In the genomic region with DNA sequence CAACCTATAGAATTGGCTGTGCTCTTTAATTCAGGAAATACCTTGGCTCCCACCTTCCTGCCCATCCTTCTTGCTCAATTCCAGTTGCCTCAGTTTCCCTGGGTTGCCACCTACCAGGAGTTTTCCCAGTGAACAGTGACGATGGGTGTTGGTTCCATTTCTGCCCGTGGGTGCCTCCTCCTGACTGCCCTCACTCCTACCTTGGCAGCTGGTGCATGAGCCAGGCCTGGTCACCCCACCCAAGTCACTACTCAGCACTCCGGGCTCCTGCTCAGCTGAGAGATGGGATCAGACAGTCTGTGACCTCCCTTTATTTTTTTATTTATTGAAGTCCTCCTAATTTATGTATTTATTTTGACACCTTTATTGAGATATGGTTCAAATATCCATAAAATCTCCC, we compare ENCODE assay signal across 22 cellular contexts. TPM values are rescaled to one million over a fixed set of nuclear protein-coding genes. Genes with fewer than 3 reads are reported as not detected.
DNase-seq lines count a peak whose midpoint lies in the region; FAIRE-seq and TF ChIP-seq lines count a peak whose summit lies in the region.
"Had no signal": no experiment of that assay in that cellular context is flagged by ENCODE, and none has a peak within 500 bp of the region (broad histone marks: within the 10 kb centered on the region; RNA-seq: fewer than 3 reads in every experiment).

No MANE protein-coding gene starts in this region.

- H3K4me1 ChIP-seq in PC-9 (replicated peaks; ENCODE audit: insufficient read depth) = peaks cover 33% of the 10 kb centered on the region
- no peaks in the 10 kb centered on the region for H3K4me1 ChIP-seq in small intestine (ENCODE audit: control insufficient read depth in 2 of 2, insufficient read depth in 1 of 2, low read depth in 1 of 2, low read length in 1 of 2)
- no peaks in the 10 kb centered on the region for H3K4me1 ChIP-seq in endodermal cell (ENCODE audit: control insufficient read depth, insufficient read depth, low read length)

- no peaks in the 10 kb centered on the region for H3K9me2 ChIP-seq in PC-9 (ENCODE audit: insufficient read depth)

- FAIRE-seq in small intestine (lab: Jason Lieb, UNC) = no peak
- FAIRE-seq: A204.1, D721Med, G401.6, GM12891, GM19239, H54 had no signal

- POLR2A ChIA-PET in PC-9 (lab: Charles Lee; ENCODE audit: unreplicated experiment) = no interaction called here

- CTCF ChIA-PET in PC-9 (lab: Charles Lee) = no interaction called here

- no TSS peak for BruUV-seq in PC-9 (replicated peaks; lab: Mats Ljungman, UMichigan)

- H3K4me3 Mint-ChIP-seq in chondrocyte (ENCODE audit: unreplicated experiment) (no peak overlapping the region), endodermal cell (no peak overlapping the region)
- H3K4me3 Mint-ChIP-seq: CD8-positive, alpha-beta memory T cell; GM23338 had no signal

- H3K27ac ChIP-seq in PC-9 (no peak overlapping the region), small intestine (ENCODE audit: low read depth in 1 of 2, low read length in 1 of 2) (no peak overlapping the region), endodermal cell (ENCODE audit: low read depth, low read length) (no peak overlapping the region)
- H3K27ac ChIP-seq: HL-60 had no signal

- no peaks in the 10 kb centered on the region for H3K36me3 ChIP-seq in PC-9 (ENCODE audit: low read depth)
- H3K36me3 ChIP-seq in small intestine (ENCODE audit: control insufficient read depth in 2 of 2, insufficient read depth in 2 of 2, low read length in 2 of 2) = no peaks in the 10 kb centered on the region
- no peaks in the 10 kb centered on the region for H3K36me3 ChIP-seq in endodermal cell (ENCODE audit: control insufficient read depth, insufficient read depth, low read length)
- H3K36me3 ChIP-seq: BE2C had no signal

- no peaks in the 10 kb centered on the region for H3K27me3 ChIP-seq in PC-9 (ENCODE audit: insufficient read depth, low read depth)
- H3K27me3 ChIP-seq in small intestine (ENCODE audit: control insufficient read depth in 2 of 2, insufficient read depth in 2 of 2, low read length in 2 of 2) = no peaks in the 10 kb centered on the region
- no peaks in the 10 kb centered on the region for H3K27me3 ChIP-seq in endodermal cell (ENCODE audit: control insufficient read depth, insufficient read depth, low read length, poor library complexity, severe bottlenecking)
- H3K27me3 ChIP-seq: BE2C had no signal

- H3K9me3 Mint-ChIP-seq in chondrocyte (ENCODE audit: low read depth) (peaks cover 6% of the 10 kb centered on the region), endodermal cell (no peaks in the 10 kb centered on the region)
- H3K9me3 Mint-ChIP-seq: CD8-positive, alpha-beta memory T cell; GM23338 had no signal

- no peaks in the 10 kb centered on the region for H3K79me2 ChIP-seq in PC-9 (ENCODE audit: low read depth)

- H3K36me3 Mint-ChIP-seq in chondrocyte (ENCODE audit: low read depth) = no peaks in the 10 kb centered on the region
- H3K36me3 Mint-ChIP-seq in endodermal cell (ENCODE audit: low read depth) = no peaks in the 10 kb centered on the region
- H3K36me3 Mint-ChIP-seq: CD4-positive, CD25-positive, alpha-beta regulatory T cell; CD8-positive, alpha-beta memory T cell had no signal

- 58 to 78% (median 69%) methylated on average over 3 of the region's 3 CpGs for WGBS in small intestine, 3 donors
- 79 to 88% methylated on average over 2 to 3 of the region's 3 CpGs for WGBS in endodermal cell (ENCODE audit: insufficient coverage in 1 of 2, insufficient read length in 1 of 2), 2 experiments

- H3K27ac Mint-ChIP-seq in chondrocyte (ENCODE audit: unreplicated experiment) (no peak overlapping the region), endodermal cell (no peak overlapping the region)
- H3K27ac Mint-ChIP-seq: CD4-positive, CD25-positive, alpha-beta regulatory T cell; GM23338 had no signal

- no peak overlapping the region for H3K9ac ChIP-seq in endodermal cell (ENCODE audit: extremely low read depth, low read length, poor library complexity, severe bottlenecking)

- no peaks in the 10 kb centered on the region for H3K9me3 ChIP-seq in PC-9 (ENCODE audit: insufficient read depth, low read depth)
- H3K9me3 ChIP-seq in small intestine (ENCODE audit: control insufficient read depth, low read depth) = no peaks in the 10 kb centered on the region
- no peaks in the 10 kb centered on the region for H3K9me3 ChIP-seq in endodermal cell (ENCODE audit: control insufficient read depth, low read length)
- H3K9me3 ChIP-seq: BE2C had no signal

- intact Hi-C loops in PC-9 (cut with micrococcal nuclease; ENCODE audit: unreplicated experiment) = no loop called here

- peak overlapping the region; percentile 39; the same call in 1 of the 2 replicates for H3K4me2 ChIP-seq in PC-9
- H3K4me2 ChIP-seq: GM23338 had no signal

- no peak overlapping the region for H2AFZ ChIP-seq in PC-9
- H2AFZ ChIP-seq: GM23338 had no signal

- no peaks in the 10 kb centered on the region for H4K20me1 ChIP-seq in PC-9 (ENCODE audit: insufficient read depth)

- H3K27me3 Mint-ChIP-seq in chondrocyte (ENCODE audit: low read depth) = no peaks in the 10 kb centered on the region
- no peaks in the 10 kb centered on the region for H3K27me3 Mint-ChIP-seq in endodermal cell (ENCODE audit: insufficient read depth)

- H3K4me3 ChIP-seq in PC-9 = no peak overlapping the region
- H3K4me3 ChIP-seq in small intestine (ENCODE audit: low read depth in 1 of 2, low read length in 2 of 2) = no peak overlapping the region
- H3K4me3 ChIP-seq in endodermal cell (ENCODE audit: low read length) = no peak overlapping the region
- H3K4me3 ChIP-seq: GM23338 had no signal

- no peak for TF ChIP-seq CTCF in PC-9 (conservative IDR thresholded peaks at IDR 0.05)
- no peak for TF ChIP-seq CTCF in chondrocyte (IDR thresholded peaks at IDR 0.05)
- no peak for TF ChIP-seq CTCF in endodermal cell (conservative IDR thresholded peaks at IDR 0.05)

- DNase-seq in PC-9 (no peak), chondrocyte (ENCODE audit: low spot score) (peak; percentile 39), small intestine (peak; percentile 32), endodermal cell (no peak), superior temporal gyrus (ENCODE audit: extremely low spot score) (no peak)
- no peak for DNase-seq in activated CD4-positive, alpha-beta T cell treated with anti-CD3 and anti-CD28 coated beads for 48 hours
- DNase-seq: ACHN; BE2C; C1 segment of cervical spinal cord; CD4-positive, CD25-positive, alpha-beta regulatory T cell; CD8-positive, alpha-beta memory T cell; COR-L47; HCEC 1CT; IMR-90 had no signal

- H3K4me1 Mint-ChIP-seq in chondrocyte (ENCODE audit: low read depth) (peaks cover 17% of the 10 kb centered on the region), endodermal cell (no peaks in the 10 kb centered on the region)

- peaks cover 16% of the 10 kb centered on the region; the same call in 1 of the 2 replicates for H3F3A ChIP-seq in PC-9 (ENCODE audit: insufficient read depth, low read depth)

RNA-seq across cellular contexts. Expression of a gene that starts 31.0 kb away (rescaled TPM):
- total RNA-seq in PC-9 (2021) (19.5 and 21.8 TPM in 2 replicates), chondrocyte (2.1 to 4.0 TPM (median 2.8 TPM) in 3 replicates), endodermal cell (10 to 100 TPM in 1 of 2 donors, 1 to 10 TPM in 1; 7.7 to 21.5 TPM)
- polyA plus RNA-seq in small intestine = 10 to 100 TPM in 2 of 3 donors, 1 to 10 TPM in 1; 8.2 to 15.7 (median 11.3) TPM
- polyA plus RNA-seq in endodermal cell (2013, experiment 1 of 2) = 21.0 TPM
- polyA plus RNA-seq in endodermal cell (2013, experiment 2 of 2) = 20.6 TPM

Comparison
In these comparisons a context has a peak if more than half of its experiments do, and no peak if none do; other contexts are left out.
1. DNase-seq: peak in chondrocyte (single experiment) and small intestine (single experiment); none in PC-9 (0 of 2), endodermal cell (single experiment), superior temporal gyrus (single experiment) and activated CD4-positive, alpha-beta T cell treated with anti-CD3 and anti-CD28 coated beads for 48 hours (single experiment).